In genomic region chr6:7540595-7540994, GRCh38 we compare ENCODE assay signal across 9 cellular contexts. TPM values are rescaled to one million over a fixed set of nuclear protein-coding genes. Genes with fewer than 3 reads are reported as not detected.
A peak's percentile ranks its signal among the peaks of the same experiment; 100 is the strongest.
DNase-seq lines count a peak whose midpoint lies in the region; ATAC-seq and TF ChIP-seq lines count a peak whose summit lies in the region.
"Had no signal": no experiment of that assay in that cellular context is flagged by ENCODE, and none has a peak within 500 bp of the region (broad histone marks: within the 10 kb centered on the region; RNA-seq: fewer than 3 reads in every experiment).

No MANE protein-coding gene starts in this region.

- no peak overlapping the region for H3K27ac ChIP-seq in esophagus muscularis mucosa (replicated peaks in 1 of 4)
- no peak overlapping the region for H3K27ac ChIP-seq in aorta (ENCODE audit: low read depth in 1 of 2, low read length in 2 of 2)

- no peak for TF ChIP-seq EP300 in esophagus muscularis mucosa (IDR thresholded peaks at IDR 0.05)

- TF ChIP-seq CTCF in Caco-2 (IDR thresholded peaks at IDR 0.05; ENCODE audit: insufficient read depth in 1 of 2, low read depth in 1 of 2, low read length in 1 of 2, severe bottlenecking in 1 of 2, unreplicated experiment in 1 of 2) (no peak), esophagus muscularis mucosa (IDR thresholded peaks at IDR 0.05) (no peak), nephron (IDR thresholded peaks at IDR 0.05; ENCODE audit: unreplicated experiment in 3 of 3) (no peak)

- H3K4me1 Mint-ChIP-seq in Caco-2 (ENCODE audit: low read depth, unreplicated experiment) (peaks cover 33% of the 10 kb centered on the region), T-cell (peaks cover 6 to 16% (median 15%) of the 10 kb centered on the region in 3 donors), nephron (peaks cover 9% of the 10 kb centered on the region)

- no peak for TF ChIP-seq POLR2A in esophagus muscularis mucosa (IDR thresholded peaks at IDR 0.05; ENCODE audit: low read depth)
- TF ChIP-seq POLR2A in GM18505 (IDR thresholded peaks at IDR 0.05; ENCODE audit: borderline replicate concordance, extremely low read depth, insufficient read depth, insufficient read length), result no peak

- WGBS in esophagus muscularis mucosa, result 19% methylated on average over 17 of the region's 17 CpGs
- WGBS in aorta, 2 donors, result 18 to 23% methylated on average over 17 of the region's 17 CpGs

- H3K36me3 ChIP-seq in Caco-2 (ENCODE audit: control insufficient read depth, insufficient read depth, low read length) (no peaks in the 10 kb centered on the region), esophagus muscularis mucosa (no peaks in the 10 kb centered on the region), aorta (ENCODE audit: control insufficient read depth in 1 of 2, insufficient read depth in 2 of 2, low read length in 1 of 2) (no peaks in the 10 kb centered on the region)

- H3K27ac Mint-ChIP-seq in Caco-2 (ENCODE audit: unreplicated experiment), result peak overlapping the region; percentile 91
- no peak overlapping the region for H3K27ac Mint-ChIP-seq in T-cell
- H3K27ac Mint-ChIP-seq in nephron, result peak overlapping the region; percentile 47 to 98 (median 90)

- H3K27me3 ChIP-seq in Caco-2 (replicated peaks; ENCODE audit: control insufficient read depth, insufficient read depth, low read length), result no peaks in the 10 kb centered on the region
- peaks cover 7 to 84% (median 36%) of the 10 kb centered on the region in 4 donors for H3K27me3 ChIP-seq in esophagus muscularis mucosa
- H3K27me3 ChIP-seq in aorta (ENCODE audit: control insufficient read depth in 1 of 2, insufficient read depth in 2 of 2, low read length in 1 of 2), result peaks cover 0 to 3% of the 10 kb centered on the region in 2 donors

- H3K27me3 Mint-ChIP-seq in Caco-2 (ENCODE audit: insufficient read depth, unreplicated experiment), result no peaks in the 10 kb centered on the region
- H3K27me3 Mint-ChIP-seq in T-cell, result peaks cover 57 to 77% of the 10 kb centered on the region in 2 donors
- peaks cover 92% of the 10 kb centered on the region for H3K27me3 Mint-ChIP-seq in nephron (ENCODE audit: low read depth)

- ATAC-seq in T-cell (replicated peaks in 1 of 4) (no peak), aorta (ENCODE audit: low FRiP score) (no peak), GM18505 (IDR thresholded peaks at IDR 0.05; ENCODE audit: unreplicated experiment) (no peak)

- H3K4me3 Mint-ChIP-seq in Caco-2 (ENCODE audit: unreplicated experiment) (peak overlapping the region; percentile 92), T-cell (peak overlapping the region; percentile 65 to 72 (median 69)), nephron (peak overlapping the region; percentile 84 to 93 (median 85))

- no peaks in the 10 kb centered on the region for H3K9me3 ChIP-seq in Caco-2
- no peaks in the 10 kb centered on the region for H3K9me3 ChIP-seq in esophagus muscularis mucosa
- H3K9me3 ChIP-seq in aorta (ENCODE audit: control insufficient read depth, low read length), result no peaks in the 10 kb centered on the region

- POLR2A ChIA-PET in Caco-2 (lab: Charles Lee), result interaction anchor here (1.0 to 1.4 kb wide), 4 partner anchors 21 to 151 kb away, joined by 3 to 13 read pairs (median 5); partner anchors contain the start of genes CAGE1, RIOK1 and SNRNP48
- POLR2A ChIA-PET in T-cell (lab: Charles Lee), result no interaction called here

- DNase-seq in Caco-2, result peak in 1 of 2 experiments; percentile 48
- DNase-seq in T-cell, result no peak
- peak; percentile 89 for DNase-seq in esophagus muscularis mucosa (ENCODE audit: extremely low spot score)
- no peak for DNase-seq in aorta
- no peak for DNase-seq in NCI-H2107 (lab: John Stamatoyannopoulos, UW)
- no peak for DNase-seq in GOT3 (lab: John Stamatoyannopoulos, UW)
- DNase-seq: activated CD4-positive, alpha-beta T cell treated with anti-CD3 and anti-CD28 coated beads, Interleukin-2, amount 50 U/mL, for 1 hour had no signal

- H3K36me3 Mint-ChIP-seq in Caco-2 (ENCODE audit: insufficient read depth, unreplicated experiment) (peaks cover 33% of the 10 kb centered on the region), T-cell (no peaks in the 10 kb centered on the region), nephron (ENCODE audit: low read depth) (no peaks in the 10 kb centered on the region)

- CTCF ChIA-PET in Caco-2 (lab: Charles Lee) (interaction anchor here (1.2 kb wide), 1 partner anchor 151 kb away, joined by 5 read pairs; the partner anchor contains the start of genes CAGE1 and RIOK1), T-cell (lab: Charles Lee) (no interaction called here)

- H3K9me3 Mint-ChIP-seq in Caco-2 (ENCODE audit: unreplicated experiment) (no peaks in the 10 kb centered on the region), T-cell (no peaks in the 10 kb centered on the region), nephron (no peaks in the 10 kb centered on the region)

- intact Hi-C loops in Caco-2 (cut with micrococcal nuclease; ENCODE audit: unreplicated experiment) (loop anchor here (2.0 to 5.0 kb wide), 2 partner anchors 33 to 74 kb away; no protein-coding TSS in a partner anchor), esophagus muscularis mucosa (cut with DNase I) (no loop called here), aorta (cut with DNase I) (no loop called here)

- H3K4me3 ChIP-seq in Caco-2 (ENCODE audit: low read depth, low read length) (peak overlapping the region; percentile 95), esophagus muscularis mucosa (peak overlapping the region in 3 of 4 donors; percentile 54 to 59 (median 54)), aorta (ENCODE audit: low read length in 2 of 2) (no peak overlapping the region)

- peaks cover 42% of the 10 kb centered on the region for H3K4me1 ChIP-seq in Caco-2
- peaks cover 5 to 29% (median 27%) of the 10 kb centered on the region in 4 donors for H3K4me1 ChIP-seq in esophagus muscularis mucosa
- H3K4me1 ChIP-seq in aorta (ENCODE audit: control insufficient read depth in 1 of 2, insufficient read depth in 2 of 2, low read length in 2 of 2), result no peaks in the 10 kb centered on the region

- BruUV-seq in Caco-2 (replicated peaks; lab: Mats Ljungman, UMichigan), result TSS peak; percentile 86

RNA-seq across cellular contexts. Expression of gene DSP, which starts 0.9 kb away (rescaled TPM):
- 191 and 193 TPM in 2 replicates for total RNA-seq in Caco-2 (2022)
- total RNA-seq in T-cell, result 1 to 10 TPM in 1 of 5 donors, under 1 TPM in 3, not detected in 1; 0.12 to 1.0 (median 0.80) TPM
- 1 to 10 TPM; 2.1 to 9.4 (median 5.9) TPM for total RNA-seq in esophagus muscularis mucosa
- total RNA-seq in aorta, result 1 to 10 TPM; 4.1 to 6.3 TPM
- polyA plus RNA-seq in aorta, result 10 to 100 TPM in 1 of 2 donors, under 1 TPM in 1; 0.41 to 22.8 TPM

RNA-seq across cellular contexts. Expression of gene SNRNP48, which starts 49.4 kb away (rescaled TPM):
- 25.1 and 29.1 TPM in 2 replicates for total RNA-seq in Caco-2 (2022)
- 10 to 100 TPM; 13.6 to 20.0 (median 17.7) TPM for total RNA-seq in T-cell
- 10 to 100 TPM in 1 of 4 donors, 1 to 10 TPM in 3; 8.9 to 17.0 (median 9.5) TPM for total RNA-seq in esophagus muscularis mucosa
- total RNA-seq in aorta, result 10 to 100 TPM in 1 of 2 donors, 1 to 10 TPM in 1; 8.0 to 15.2 TPM
- 1 to 10 TPM; 7.0 to 8.7 TPM for polyA plus RNA-seq in aorta

Comparison
In these comparisons a context has a peak if more than half of its experiments do, and no peak if none do; other contexts are left out.
1. H3K4me3 ChIP-seq: peak in Caco-2 (single experiment) and esophagus muscularis mucosa (3 of 4); none in aorta (0 of 2).
2. H3K27ac Mint-ChIP-seq: peak in Caco-2 (single experiment) and nephron (3 of 3); none in T-cell (0 of 2).
3. RNA of gene DSP, which starts 0.9 kb away (total RNA-seq): 191 to 193 TPM in Caco-2; 2.1 to 9.4 TPM in esophagus muscularis mucosa, 4.1 to 6.3 TPM in aorta and 0.12 to 1.0 TPM in T-cell; every median in the first group is over 10 times any median in the second.
4. Peak in every context shown above with its lines, with median percentiles within 50 percentile points of each other: H3K4me3 Mint-ChIP-seq.